In genomic region chr5:118687085-118687484, GRCh38 we compare ENCODE assay signal across 25 cellular contexts.
"Had no signal": no experiment of that assay in that cellular context is flagged by ENCODE, and none has a peak within 500 bp of the region (broad histone marks: within the 10 kb centered on the region; RNA-seq: fewer than 3 reads in every experiment).

No MANE protein-coding gene starts in this region.

- ATAC-seq: left cardiac atrium; left lung; naive thymus-derived CD4-positive, alpha-beta T cell; stimulated activated naive CD8-positive, alpha-beta T cell treated with anti-CD3 and anti-CD28 coated beads, Interleukin-15, amount 100 ng/mL, for 72 hours; upper lobe of right lung had no signal

- H3K27ac ChIP-seq: left lung, neural progenitor cell, prostate gland, right atrium auricular region, suprapubic skin, transverse colon, upper lobe of right lung, uterus had no signal

- H3K36me3 Mint-ChIP-seq: neural progenitor cell had no signal

- FAIRE-seq: frontal cortex, keratinocyte had no signal

- H3K4me3 ChIP-seq: dorsolateral prefrontal cortex, left lung, neural progenitor cell, prostate gland, right atrium auricular region, smooth muscle cell, suprapubic skin, transverse colon, upper lobe of right lung, uterus had no signal

- H3K4me2 ChIP-seq: neural progenitor cell, smooth muscle cell had no signal

- DNase-seq: cortex of kidney; dorsolateral prefrontal cortex; effector CD4-positive, alpha-beta T cell; head of caudate nucleus; left cardiac atrium; left lung; mesendoderm; midbrain; naive thymus-derived CD4-positive, alpha-beta T cell; stimulated activated CD4-positive, alpha-beta T cell treated with anti-CD3 and anti-CD28 coated beads, Interleukin-12 subunit alpha, Interleukin-12 subunit beta, amount 100 ng/mL, for 4 hours; stimulated activated CD4-positive, alpha-beta T cell treated with anti-CD3 and anti-CD28 coated beads, Interleukin-1b, Interleukin-23, amount 100 ng/mL, for 48 hours; stimulated activated CD4-positive, alpha-beta T cell treated with anti-CD3 and anti-CD28 coated beads, Interleukin-4, amount 100 ng/mL, for 1 hour; stimulated activated CD8-positive, alpha-beta memory T cell treated with anti-CD3 and anti-CD28 coated beads, Interleukin-4, amount 100 ng/mL, for 48 hours; stimulated activated naive CD8-positive, alpha-beta T cell treated with anti-CD3 and anti-CD28 coated beads, Interleukin-15, amount 100 ng/mL, for 72 hours; transverse colon; upper lobe of right lung; uterus had no signal

- H2AFZ ChIP-seq: neural progenitor cell had no signal

- H3K9ac ChIP-seq: neural progenitor cell had no signal

- H3K27me3 ChIP-seq: dorsolateral prefrontal cortex, left lung, neural progenitor cell, right atrium auricular region, suprapubic skin, transverse colon, upper lobe of right lung, uterus had no signal

- H3K27ac Mint-ChIP-seq: naive thymus-derived CD4-positive, alpha-beta T cell; nephron; neural progenitor cell; stimulated activated naive CD8-positive, alpha-beta T cell treated with anti-CD3 and anti-CD28 coated beads, Interleukin-15, amount 100 ng/mL, for 72 hours had no signal

- H3K4me1 Mint-ChIP-seq: naive thymus-derived CD4-positive, alpha-beta T cell; stimulated activated naive CD8-positive, alpha-beta T cell treated with anti-CD3 and anti-CD28 coated beads, Interleukin-15, amount 100 ng/mL, for 72 hours had no signal

- H3K9me3 Mint-ChIP-seq: nephron had no signal

- H3K36me3 ChIP-seq: left lung, neural progenitor cell, prostate gland, right atrium auricular region, suprapubic skin, transverse colon, upper lobe of right lung, uterus had no signal

- H3K27me3 Mint-ChIP-seq: stimulated activated naive CD8-positive, alpha-beta T cell treated with anti-CD3 and anti-CD28 coated beads, Interleukin-15, amount 100 ng/mL, for 72 hours had no signal

- H3K4me1 ChIP-seq: left lung, neural progenitor cell, prostate gland, right atrium auricular region, suprapubic skin, transverse colon, upper lobe of right lung, uterus had no signal

- H3K9me3 ChIP-seq: left lung, prostate gland, right atrium auricular region, suprapubic skin, transverse colon, upper lobe of right lung, uterus had no signal

- H3K4me3 Mint-ChIP-seq: naive thymus-derived CD4-positive, alpha-beta T cell; nephron; neural progenitor cell; stimulated activated naive CD8-positive, alpha-beta T cell treated with anti-CD3 and anti-CD28 coated beads, Interleukin-15, amount 100 ng/mL, for 72 hours had no signal
